In the genomic region with DNA sequence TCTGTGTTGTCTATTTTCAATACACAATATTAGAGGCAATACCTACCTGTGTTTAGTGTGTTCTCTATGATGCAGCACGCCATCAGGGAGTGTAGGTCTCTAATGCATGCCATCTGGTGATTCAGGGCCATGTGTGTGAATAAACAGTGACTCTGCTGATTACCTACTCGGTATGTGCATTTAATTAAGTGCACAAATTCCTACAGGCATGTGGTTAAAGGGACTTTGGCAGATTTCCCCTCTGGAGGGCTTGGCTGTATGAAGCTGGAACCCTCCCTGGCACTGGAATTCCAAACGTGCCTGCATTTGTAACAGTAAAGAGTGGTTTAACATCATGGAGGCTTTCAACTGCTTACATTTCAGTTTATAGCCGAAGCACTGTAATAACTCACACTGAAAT, we compare ENCODE assay signal across 20 cellular contexts.
DNase-seq lines count a peak whose midpoint lies in the region; TF ChIP-seq lines count a peak whose summit lies in the region.
"Had no signal": no experiment of that assay in that cellular context is flagged by ENCODE, and none has a peak within 500 bp of the region (broad histone marks: within the 10 kb centered on the region; RNA-seq: fewer than 3 reads in every experiment).

No MANE protein-coding gene starts in this region.

- no peak overlapping the region for H3K4me3 ChIP-seq in fibroblast of pulmonary artery (replicated peaks; ENCODE audit: low read depth, low read length)
- H3K4me3 ChIP-seq in neuronal stem cell (ENCODE audit: low read length in 2 of 2) = no peak overlapping the region
- H3K4me3 ChIP-seq: cardiac muscle cell, prostate gland had no signal

- H2BK5ac ChIP-seq in neuronal stem cell (ENCODE audit: low read length) = no peak overlapping the region

- no peak overlapping the region for H3K27ac ChIP-seq in neuronal stem cell (replicated peaks; ENCODE audit: low read length)
- H3K27ac ChIP-seq: cardiac muscle cell, prostate gland had no signal

- H3K4me2 ChIP-seq in neuronal stem cell (ENCODE audit: insufficient read depth, low read length, poor library complexity, severe bottlenecking) = no peak overlapping the region

- H3K4me1 ChIP-seq in neuronal stem cell (ENCODE audit: control insufficient read depth in 2 of 2, insufficient read depth in 1 of 2, low read depth in 1 of 2, low read length in 2 of 2) = peaks cover 0 to 5% of the 10 kb centered on the region in 2 donors
- H3K4me1 ChIP-seq: prostate gland had no signal

- H3K14ac ChIP-seq in neuronal stem cell (ENCODE audit: low read length) = no peak overlapping the region

- no peaks in the 10 kb centered on the region for H3K4me1 Mint-ChIP-seq in activated CD4-positive, alpha-beta T cell treated with anti-CD3 and anti-CD28 coated beads, Interleukin-2, amount 10 ng/mL, durations not matched to agents 7 days and 5 days
- H3K4me1 Mint-ChIP-seq: naive B cell, T-cell had no signal

- H3K23ac ChIP-seq in neuronal stem cell (ENCODE audit: low read depth, low read length, poor library complexity) = no peak overlapping the region

- H2BK12ac ChIP-seq in neuronal stem cell (ENCODE audit: low read length) = no peak overlapping the region

- DNase-seq in H4 (ENCODE audit: low spot score) (peak; percentile 78), SK-N-DZ (ENCODE audit: low spot score) (peak; percentile 2), fibroblast of pulmonary artery (ENCODE audit: low read depth) (peak; percentile 3), neuronal stem cell (ENCODE audit: low spot score) (no peak), NCI-H128 (lab: John Stamatoyannopoulos, UW; ENCODE audit: unreplicated experiment) (no peak), SKM-1 treated with dmso at 0.1 percent for 144 hours (lab: John Stamatoyannopoulos, UW; ENCODE audit: unreplicated experiment) (no peak)
- no peak for DNase-seq in activated CD4-positive, alpha-beta T cell treated with anti-CD3 and anti-CD28 coated beads, Interleukin-2, amount 10 ng/mL, durations not matched to agents 7 days and 5 days
- no peak for DNase-seq in activated CD4-positive, alpha-beta T cell treated with anti-CD3 and anti-CD28 coated beads, Interleukin-2, amount 50 U/mL, for 1 hour
- DNase-seq: activated CD4-positive, CD25-positive, alpha-beta regulatory T cell; activated naive CD4-positive, alpha-beta T cell treated with anti-CD3 and anti-CD28 coated beads for 36 hours; C1 segment of cervical spinal cord; DND-41; effector memory CD4-positive, alpha-beta T cell; KBM-7; naive B cell; NCI-H1417; stimulated activated CD4-positive, alpha-beta T cell treated with anti-CD3 and anti-CD28 coated beads, Interleukin-15, amount 100 ng/mL, for 24 hours; T-cell had no signal

- whole genome bisulfite sequencing in neuronal stem cell (ENCODE audit: extremely low coverage in 2 of 2, insufficient read length in 2 of 2, insufficient replicate concordance in 1 of 2), 2 donors = no CpG with 5 or more reads among the region's 4 CpGs

- H3K18ac ChIP-seq in neuronal stem cell (ENCODE audit: low read length) = no peak overlapping the region

- CTCF ChIA-PET in activated CD4-positive, alpha-beta T cell treated with anti-CD3 and anti-CD28 coated beads, Interleukin-2, amount 10 ng/mL, durations not matched to agents 7 days and 5 days (lab: Charles Lee) = no interaction called here

- H3K9me3 ChIP-seq in neuronal stem cell (replicated peaks in 1 of 2; ENCODE audit: control insufficient read depth in 2 of 2, insufficient read depth in 1 of 2, low read depth in 1 of 2, low read length in 2 of 2) = peaks cover 2 to 14% of the 10 kb centered on the region in 2 donors
- H3K9me3 ChIP-seq: prostate gland had no signal

- no peak overlapping the region for H2BK120ac ChIP-seq in neuronal stem cell (ENCODE audit: low read depth, low read length)

- peak overlapping the region; percentile 63 for H3K9ac ChIP-seq in neuronal stem cell (ENCODE audit: low read depth, low read length, poor library complexity)

- H3K4ac ChIP-seq in neuronal stem cell (ENCODE audit: low read length) = no peak overlapping the region

- no peak overlapping the region for H4K8ac ChIP-seq in neuronal stem cell (ENCODE audit: low read depth, low read length)

- H3K27me3 ChIP-seq in neuronal stem cell (ENCODE audit: control insufficient read depth in 3 of 3, insufficient read depth in 3 of 3, low read depth in 1 of 3, low read length in 3 of 3) = peaks cover 0 to 52% (median 0%) of the 10 kb centered on the region in 3 experiments
- H3K27me3 ChIP-seq: cardiac muscle cell had no signal

- no peaks in the 10 kb centered on the region for H3K27me3 Mint-ChIP-seq in activated CD4-positive, alpha-beta T cell treated with anti-CD3 and anti-CD28 coated beads, Interleukin-2, amount 10 ng/mL, durations not matched to agents 7 days and 5 days
- H3K27me3 Mint-ChIP-seq: T-cell had no signal

- no peak overlapping the region for H2AK5ac ChIP-seq in neuronal stem cell (ENCODE audit: low read depth, low read length)

- H3K79me1 ChIP-seq in neuronal stem cell (ENCODE audit: low read depth, low read length) = no peaks in the 10 kb centered on the region

- no peak overlapping the region for H4K91ac ChIP-seq in neuronal stem cell (ENCODE audit: low read depth, low read length, poor library complexity)

- no peak overlapping the region for H3K27ac Mint-ChIP-seq in activated CD4-positive, alpha-beta T cell treated with anti-CD3 and anti-CD28 coated beads, Interleukin-2, amount 10 ng/mL, durations not matched to agents 7 days and 5 days
- H3K27ac Mint-ChIP-seq: activated naive CD4-positive, alpha-beta T cell treated with anti-CD3 and anti-CD28 coated beads for 36 hours; naive B cell; T-cell had no signal

- no peaks in the 10 kb centered on the region for H3K36me3 ChIP-seq in neuronal stem cell (replicated peaks in 1 of 2; ENCODE audit: control insufficient read depth in 2 of 2, insufficient read depth in 2 of 2, low read length in 2 of 2)
- H3K36me3 ChIP-seq: cardiac muscle cell, prostate gland had no signal

- no peak overlapping the region for H2BK15ac ChIP-seq in neuronal stem cell (ENCODE audit: low read length)

- H2AFZ ChIP-seq in neuronal stem cell (ENCODE audit: low read length) = no peak overlapping the region

- POLR2A ChIA-PET in activated CD4-positive, alpha-beta T cell treated with anti-CD3 and anti-CD28 coated beads, Interleukin-2, amount 10 ng/mL, durations not matched to agents 7 days and 5 days (lab: Charles Lee) = no interaction called here

- H3K9me3 Mint-ChIP-seq in activated CD4-positive, alpha-beta T cell treated with anti-CD3 and anti-CD28 coated beads, Interleukin-2, amount 10 ng/mL, durations not matched to agents 7 days and 5 days = no peaks in the 10 kb centered on the region

- H3K36me3 Mint-ChIP-seq in activated CD4-positive, alpha-beta T cell treated with anti-CD3 and anti-CD28 coated beads, Interleukin-2, amount 10 ng/mL, durations not matched to agents 7 days and 5 days (ENCODE audit: low read depth) = no peaks in the 10 kb centered on the region
- H3K36me3 Mint-ChIP-seq: T-cell had no signal

- no peak overlapping the region for H3K4me3 Mint-ChIP-seq in activated CD4-positive, alpha-beta T cell treated with anti-CD3 and anti-CD28 coated beads, Interleukin-2, amount 10 ng/mL, durations not matched to agents 7 days and 5 days
- H3K4me3 Mint-ChIP-seq: activated naive CD4-positive, alpha-beta T cell treated with anti-CD3 and anti-CD28 coated beads for 36 hours; naive B cell; T-cell had no signal

- no peak for TF ChIP-seq CTCF in fibroblast of pulmonary artery (IDR thresholded peaks at IDR 0.05; ENCODE audit: low read length, missing control alignments)

Comparison
In these comparisons a context has a peak if more than half of its experiments do, and no peak if none do; other contexts are left out.
1. DNase-seq: peak in H4 (single experiment), SK-N-DZ (single experiment) and fibroblast of pulmonary artery (single experiment); none in neuronal stem cell (single experiment), activated CD4-positive, alpha-beta T cell treated with anti-CD3 and anti-CD28 coated beads, Interleukin-2, amount 10 ng/mL, durations not matched to agents 7 days and 5 days (single experiment), activated CD4-positive, alpha-beta T cell treated with anti-CD3 and anti-CD28 coated beads, Interleukin-2, amount 50 U/mL, for 1 hour (single experiment), NCI-H128 (single experiment) and SKM-1 treated with dmso at 0.1 percent for 144 hours (single experiment).